11 cellular contexts compared by ENCODE assay signal in the genomic region with DNA sequence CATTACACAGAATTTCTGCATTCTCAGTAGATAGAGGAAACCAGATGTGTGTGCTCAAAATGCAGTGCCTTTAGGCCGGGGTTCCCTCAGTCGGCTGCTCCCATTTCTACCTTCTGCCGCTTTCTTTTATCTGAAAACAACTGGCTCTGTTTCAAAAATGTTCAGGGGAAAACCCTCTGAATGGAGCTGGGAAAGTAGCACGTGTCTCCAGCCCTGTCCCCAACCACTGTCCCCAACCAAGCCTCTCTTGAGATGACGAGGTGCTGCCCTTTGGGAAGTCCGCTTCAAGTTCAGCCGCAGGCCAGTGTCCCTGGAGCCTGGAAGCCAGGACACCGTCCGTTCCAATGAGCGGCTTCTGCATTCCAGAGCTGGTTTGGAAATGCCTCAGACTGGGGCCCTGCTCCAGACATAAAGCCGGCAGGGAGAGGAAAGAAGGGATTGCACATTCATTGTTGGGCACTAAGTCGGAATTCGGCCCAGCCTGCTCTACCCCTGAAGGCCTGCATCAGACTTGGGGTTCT.
DNase-seq lines count a peak whose midpoint lies in the region; ATAC-seq and TF ChIP-seq lines count a peak whose summit lies in the region.
"Had no signal": no experiment of that assay in that cellular context is flagged by ENCODE, and none has a peak within 500 bp of the region (broad histone marks: within the 10 kb centered on the region; RNA-seq: fewer than 3 reads in every experiment).

No MANE protein-coding gene starts in this region.

- H3K79me2 ChIP-seq in H9 (ENCODE audit: insufficient read depth, low read length), result no peaks in the 10 kb centered on the region; the same call in 1 of the 2 replicates

- ATAC-seq in HG03520 (IDR thresholded peaks at IDR 0.05; ENCODE audit: unreplicated experiment), result no peak

- WGBS in H9 (ENCODE audit: extremely low coverage, insufficient read length, low lambda C conversion rate), result no CpG with 5 or more reads among the region's 13 CpGs
- WGBS in spleen, 5 donors, result 80 to 90% (median 84%) methylated on average over 13 of the region's 13 CpGs

- H4K91ac ChIP-seq in H9 (ENCODE audit: insufficient read length, low read depth, low read length), result no peak overlapping the region

- H2BK5ac ChIP-seq in H9 (ENCODE audit: insufficient read length, low read length), result no peak overlapping the region

- H3K36me3 ChIP-seq in spleen, result peaks cover 0 to 100% (median 28%) of the 10 kb centered on the region in 6 donors
- no peaks in the 10 kb centered on the region; the same call in 1 of the 2 replicates for H3K36me3 ChIP-seq in HAP-1 (replicated peaks)

- H3K4me3 Mint-ChIP-seq in H9, result no peak overlapping the region
- H3K4me3 Mint-ChIP-seq in chondrocyte (ENCODE audit: unreplicated experiment), result no peak overlapping the region
- H3K4me3 Mint-ChIP-seq: activated CD4-positive, alpha-beta T cell treated with anti-CD3 and anti-CD28 coated beads, Interleukin-2, amount 10 ng/mL, durations not matched to agents 7 days and 5 days had no signal

- H3K27ac Mint-ChIP-seq in H9, result peak overlapping the region in 2 of 3 experiments; percentile 18 to 70; a peak in 2 of 7 replicates
- H3K27ac Mint-ChIP-seq in chondrocyte (ENCODE audit: unreplicated experiment), result peak overlapping the region; percentile 92
- H3K27ac Mint-ChIP-seq: activated CD4-positive, alpha-beta T cell treated with anti-CD3 and anti-CD28 coated beads, Interleukin-2, amount 10 ng/mL, durations not matched to agents 7 days and 5 days had no signal

- no peaks in the 10 kb centered on the region for H4K20me1 ChIP-seq in H9 (ENCODE audit: control insufficient read depth, insufficient read depth, insufficient read length)

- H3K23me2 ChIP-seq in H9 (ENCODE audit: insufficient read length, low read depth, low read length, poor library complexity, severe bottlenecking), result no peaks in the 10 kb centered on the region

- H3K9ac ChIP-seq in H9 (ENCODE audit: extremely low read depth, insufficient read length, low read length), result no peak overlapping the region

- no peaks in the 10 kb centered on the region for H3K79me1 ChIP-seq in H9 (ENCODE audit: insufficient read depth, low read depth, low read length, poor library complexity, severe bottlenecking)

- H3K9me3 Mint-ChIP-seq in H9 (no peaks in the 10 kb centered on the region; a peak in 1 of 5 replicates), chondrocyte (ENCODE audit: low read depth) (no peaks in the 10 kb centered on the region)
- H3K9me3 Mint-ChIP-seq: activated CD4-positive, alpha-beta T cell treated with anti-CD3 and anti-CD28 coated beads, Interleukin-2, amount 10 ng/mL, durations not matched to agents 7 days and 5 days had no signal

- no peak overlapping the region for H2AK5ac ChIP-seq in H9 (ENCODE audit: insufficient read length, low read length)

- H3K18ac ChIP-seq in H9 (ENCODE audit: insufficient read length, low read depth, low read length), result no peak overlapping the region

- no peak overlapping the region for H3K4me3 ChIP-seq in spleen
- H3K4me3 ChIP-seq in HAP-1, result no peak overlapping the region

- no peak overlapping the region for H4K5ac ChIP-seq in H9 (ENCODE audit: insufficient read length, low read depth, low read length)

- no peaks in the 10 kb centered on the region for H3K9me3 ChIP-seq in H9 (ENCODE audit: control insufficient read depth, low read depth, low read length)
- no peaks in the 10 kb centered on the region for H3K9me3 ChIP-seq in spleen
- no peaks in the 10 kb centered on the region for H3K9me3 ChIP-seq in HAP-1

- DNase-seq in H9 (no peak), chondrocyte (ENCODE audit: low spot score) (no peak), kidney glomerular epithelial cell (lab: John Stamatoyannopoulos, UW) (peak; percentile 45), spleen (peak; percentile 63), NCI-H146 treated with DMSO at 0.1 percent for 48 hours (lab: John Stamatoyannopoulos, UW; ENCODE audit: unreplicated experiment) (no peak), NCI-H510A (lab: John Stamatoyannopoulos, UW) (no peak), HAP-1 (ENCODE audit: low spot score in 2 of 2) (no peak)
- DNase-seq: activated CD4-positive, alpha-beta T cell treated with anti-CD3 and anti-CD28 coated beads, Interleukin-2, amount 10 ng/mL, durations not matched to agents 7 days and 5 days; glutamatergic neuron; SIG-M5 had no signal

- H3K4me2 ChIP-seq in H9 (ENCODE audit: insufficient read depth, insufficient read length, low read length), result no peak overlapping the region

- H3K4ac ChIP-seq in H9 (ENCODE audit: low read depth, low read length), result no peak overlapping the region

- H2BK15ac ChIP-seq in H9 (ENCODE audit: low read depth, low read length), result no peak overlapping the region

- H3K27me3 Mint-ChIP-seq in H9 (ENCODE audit: low read depth) (no peaks in the 10 kb centered on the region), chondrocyte (ENCODE audit: low read depth) (no peaks in the 10 kb centered on the region)
- H3K27me3 Mint-ChIP-seq: activated CD4-positive, alpha-beta T cell treated with anti-CD3 and anti-CD28 coated beads, Interleukin-2, amount 10 ng/mL, durations not matched to agents 7 days and 5 days had no signal

- H3K36me3 Mint-ChIP-seq in H9 (ENCODE audit: insufficient read depth in 1 of 3, low read depth in 3 of 3) (peaks cover 2 to 24% (median 4%) of the 10 kb centered on the region in 3 experiments; a peak in 6 of 7 replicates), chondrocyte (ENCODE audit: low read depth) (peaks cover 1% of the 10 kb centered on the region)

- peaks cover 4 to 5% of the 10 kb centered on the region in 2 experiments; a peak in 3 of 4 replicates for H3K4me1 Mint-ChIP-seq in H9
- H3K4me1 Mint-ChIP-seq in chondrocyte (ENCODE audit: low read depth), result peaks cover 35% of the 10 kb centered on the region
- H3K4me1 Mint-ChIP-seq: activated CD4-positive, alpha-beta T cell treated with anti-CD3 and anti-CD28 coated beads, Interleukin-2, amount 10 ng/mL, durations not matched to agents 7 days and 5 days had no signal

- H3K27me3 ChIP-seq in H9 (ENCODE audit: insufficient read depth, low read length) (no peaks in the 10 kb centered on the region), spleen (replicated peaks in 1 of 7) (no peaks in the 10 kb centered on the region), HAP-1 (ENCODE audit: low read depth) (no peaks in the 10 kb centered on the region)

- in situ Hi-C loops in HAP-1 (cut with MboI; ENCODE audit: low sequenced_read_pairs), result no loop called here

- no peak overlapping the region for H3K14ac ChIP-seq in H9 (ENCODE audit: insufficient read depth, low read length)

- H4K8ac ChIP-seq in H9 (replicated peaks; ENCODE audit: insufficient read length, low read depth, low read length), result no peak overlapping the region

- no peak overlapping the region for H3K23ac ChIP-seq in H9 (ENCODE audit: insufficient read length, low read depth, low read length)

- H2BK20ac ChIP-seq in H9 (ENCODE audit: low read depth, low read length, poor library complexity, severe bottlenecking), result no peak overlapping the region

- no peak overlapping the region for H2AFZ ChIP-seq in H9 (ENCODE audit: low read length)

- H3T11ph ChIP-seq in H9 (ENCODE audit: low read length), result no peak overlapping the region

- H3K4me1 ChIP-seq in H9 (ENCODE audit: insufficient read depth, low read length) (no peaks in the 10 kb centered on the region), spleen (peaks cover 0 to 3% (median 0%) of the 10 kb centered on the region in 6 donors), HAP-1 (no peaks in the 10 kb centered on the region)

- TF ChIP-seq CTCF in H9 (conservative IDR thresholded peaks at IDR 0.05) (no peak), chondrocyte (IDR thresholded peaks at IDR 0.05) (no peak), spleen (IDR thresholded peaks at IDR 0.05 in 8 of 11, conservative IDR thresholded peaks at IDR 0.05 in 3 of 11) (no peak)

- TF ChIP-seq POLR2A in spleen (IDR thresholded peaks at IDR 0.05), result no peak

- H3K27ac ChIP-seq in H9 (ENCODE audit: insufficient read length, low read depth, low read length) (no peak overlapping the region), spleen (no peak overlapping the region)

- no peak overlapping the region for H2BK12ac ChIP-seq in H9 (ENCODE audit: insufficient read length, low read depth, low read length)

- no peak overlapping the region for H2BK120ac ChIP-seq in H9 (ENCODE audit: low read depth, low read length, poor library complexity, severe bottlenecking)

- intact Hi-C loops in spleen (cut with DNase I; ENCODE audit: low total_unique reads), result no loop called here

- H3K56ac ChIP-seq in H9 (ENCODE audit: insufficient read length, low read depth, low read length), result no peak overlapping the region

Comparison
In these comparisons a context has a peak if more than half of its experiments do, and no peak if none do; other contexts are left out.
1. DNase-seq: peak in kidney glomerular epithelial cell (single experiment) and spleen (single experiment); none in H9 (single experiment), chondrocyte (single experiment), NCI-H146 treated with DMSO at 0.1 percent for 48 hours (single experiment), NCI-H510A (single experiment) and HAP-1 (0 of 2).